Comparison of ENCODE assay signal across 9 cellular contexts in the genomic region with DNA sequence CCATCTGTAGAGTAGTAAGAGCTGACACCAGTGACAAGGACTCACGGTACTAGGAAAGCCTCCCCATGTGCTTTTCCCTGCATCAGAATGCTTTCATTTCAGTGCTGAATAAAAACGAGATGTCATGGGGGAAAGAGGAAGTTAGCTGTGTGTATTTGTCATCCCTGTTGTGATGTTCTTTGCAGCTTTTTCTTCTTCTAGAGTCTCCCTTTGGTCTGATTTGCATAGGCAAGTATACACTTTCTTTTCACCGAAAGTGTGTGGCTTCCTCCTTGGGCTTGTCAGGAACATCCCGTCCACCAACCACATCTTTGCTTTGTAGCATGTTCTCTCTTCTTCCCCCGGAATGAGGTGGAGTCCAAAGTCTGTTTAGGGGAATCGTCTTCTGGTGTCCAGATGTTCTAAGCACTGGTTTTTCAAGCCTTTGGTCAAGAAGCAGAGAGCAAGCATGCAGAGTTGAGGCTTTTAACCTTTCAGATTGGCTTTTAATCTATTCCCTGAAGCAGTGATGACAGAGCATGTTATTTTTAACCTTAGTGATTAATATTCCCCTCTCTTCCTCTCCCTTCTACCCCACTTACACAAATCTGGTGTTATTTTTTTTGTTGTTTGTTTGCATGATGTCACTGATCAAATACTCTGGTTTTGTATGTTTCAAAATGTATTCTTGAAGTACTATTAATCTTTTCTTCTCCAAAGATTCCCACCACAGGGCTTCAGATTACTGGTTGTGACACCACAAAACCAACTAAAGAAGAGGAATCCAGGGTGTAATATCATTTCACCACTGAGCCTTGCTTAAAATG.
DNase-seq lines count a peak whose midpoint lies in the region; ATAC-seq and TF ChIP-seq lines count a peak whose summit lies in the region.
"Had no signal": no experiment of that assay in that cellular context is flagged by ENCODE, and none has a peak within 500 bp of the region (broad histone marks: within the 10 kb centered on the region; RNA-seq: fewer than 3 reads in every experiment).

No MANE protein-coding gene starts in this region.

- no peaks in the 10 kb centered on the region for H3K9me3 Mint-ChIP-seq in CD4-positive, alpha-beta T cell
- no peaks in the 10 kb centered on the region for H3K9me3 Mint-ChIP-seq in activated CD4-positive, alpha-beta memory T cell treated with anti-CD3 and anti-CD28 coated beads for 36 hours

- H3K27me3 ChIP-seq in CD4-positive, alpha-beta T cell (ENCODE audit: control insufficient read depth, insufficient read depth, low read length): peaks cover 5% of the 10 kb centered on the region
- H3K27me3 ChIP-seq in right cardiac atrium (ENCODE audit: control insufficient read depth, insufficient read depth) (no peaks in the 10 kb centered on the region), suprapubic skin (no peaks in the 10 kb centered on the region)

- intact Hi-C loops in CD4-positive, alpha-beta T cell (cut with DNase I, micrococcal nuclease): no loop called here
- intact Hi-C loops in activated CD4-positive, alpha-beta memory T cell treated with anti-CD3 and anti-CD28 coated beads for 36 hours (cut with micrococcal nuclease): loop anchor here (1.0 to 5.0 kb wide), 6 partner anchors 22 to 288 kb away; partner anchors contain the start of gene CNIH1
- intact Hi-C loops in right cardiac atrium (cut with DNase I): no loop called here

- H3K4me3 ChIP-seq in right cardiac atrium (ENCODE audit: low read length) (peak overlapping the region; percentile 9), suprapubic skin (no peak overlapping the region)

- H3K4me1 Mint-ChIP-seq in CD4-positive, alpha-beta T cell (ENCODE audit: low read depth): peaks cover 14% of the 10 kb centered on the region
- peaks cover 38% of the 10 kb centered on the region for H3K4me1 Mint-ChIP-seq in activated CD4-positive, alpha-beta memory T cell treated with anti-CD3 and anti-CD28 coated beads for 36 hours (ENCODE audit: low read depth)

- TF ChIP-seq CTCF in CD4-positive, alpha-beta T cell (IDR thresholded peaks at IDR 0.05): no peak
- TF ChIP-seq CTCF in suprapubic skin (IDR thresholded peaks at IDR 0.05): no peak

- CTCF ChIA-PET in CD4-positive, alpha-beta T cell (lab: Charles Lee): no interaction called here
- CTCF ChIA-PET in activated CD4-positive, alpha-beta memory T cell treated with anti-CD3 and anti-CD28 coated beads for 36 hours (lab: Charles Lee): interaction anchor here (0.6 to 5.5 kb wide), 8 partner anchors 16 to 173 kb away, joined by 3 to 74 read pairs (median 3); partner anchors contain the start of gene SAMD4A

- TF ChIP-seq EP300 in suprapubic skin (IDR thresholded peaks at IDR 0.05): no peak

- H3K27me3 Mint-ChIP-seq in CD4-positive, alpha-beta T cell: peaks cover 29% of the 10 kb centered on the region
- H3K27me3 Mint-ChIP-seq in activated CD4-positive, alpha-beta memory T cell treated with anti-CD3 and anti-CD28 coated beads for 36 hours: peaks cover 12% of the 10 kb centered on the region

- DNase-seq in CD4-positive, alpha-beta T cell: no peak
- DNase-seq in activated CD4-positive, alpha-beta memory T cell treated with anti-CD3 and anti-CD28 coated beads for 36 hours: peak; percentile 63
- DNase-seq in right cardiac atrium (no peak), suprapubic skin (ENCODE audit: low spot score in 2 of 2) (no peak), NCI-H446 (lab: John Stamatoyannopoulos, UW) (no peak)
- DNase-seq in NK-92 treated with Interleukin-12 subunit alpha and Interleukin-12 subunit beta, amount 100 ng/mL, for 24 hours (lab: John Stamatoyannopoulos, UW): no peak

- peak in 1 of 2 donors; percentile 33 for TF ChIP-seq POLR2A in suprapubic skin (IDR thresholded peaks at IDR 0.05)

- no peak overlapping the region for H3K27ac ChIP-seq in CD4-positive, alpha-beta T cell (ENCODE audit: low read depth, low read length)
- H3K27ac ChIP-seq in right cardiac atrium (ENCODE audit: low read length) (peak overlapping the region; percentile 80), suprapubic skin (peak overlapping the region; percentile 77)
- H3K27ac ChIP-seq: KMS-11 had no signal

- WGBS in right cardiac atrium: 31% methylated on average over 6 of the region's 6 CpGs
- 44% methylated on average over 6 of the region's 6 CpGs for WGBS in suprapubic skin

- peak; percentile 32 for ATAC-seq in CD4-positive, alpha-beta T cell (ENCODE audit: poor library complexity)
- ATAC-seq in GM19395 (IDR thresholded peaks at IDR 0.05; ENCODE audit: unreplicated experiment): peak; percentile 97
- peak; percentile 98 for ATAC-seq in HG03378 (IDR thresholded peaks at IDR 0.05; ENCODE audit: unreplicated experiment)
- ATAC-seq in right cardiac atrium: peak; percentile 58 to 59

- POLR2A ChIA-PET in CD4-positive, alpha-beta T cell (lab: Charles Lee): no interaction called here
- POLR2A ChIA-PET in activated CD4-positive, alpha-beta memory T cell treated with anti-CD3 and anti-CD28 coated beads for 36 hours (lab: Charles Lee): interaction anchor here (0.6 to 2.1 kb wide), 4 partner anchors 12 to 162 kb away, joined by 3 to 17 read pairs (median 3); no protein-coding TSS in a partner anchor

- H3K4me1 ChIP-seq in right cardiac atrium (ENCODE audit: control insufficient read depth, insufficient read depth, low read length) (peaks cover 8% of the 10 kb centered on the region), suprapubic skin (peaks cover 14% of the 10 kb centered on the region)

- H3K4me3 Mint-ChIP-seq in CD4-positive, alpha-beta T cell: peak overlapping the region; percentile 54
- H3K4me3 Mint-ChIP-seq in activated CD4-positive, alpha-beta memory T cell treated with anti-CD3 and anti-CD28 coated beads for 36 hours: peak overlapping the region; percentile 38

- no peaks in the 10 kb centered on the region for H3K9me3 ChIP-seq in CD4-positive, alpha-beta T cell (ENCODE audit: control insufficient read depth, low read length)
- H3K9me3 ChIP-seq in right cardiac atrium (ENCODE audit: control insufficient read depth, low read length) (no peaks in the 10 kb centered on the region), suprapubic skin (no peaks in the 10 kb centered on the region)

- H3K36me3 Mint-ChIP-seq in CD4-positive, alpha-beta T cell (ENCODE audit: low read depth): no peaks in the 10 kb centered on the region
- no peaks in the 10 kb centered on the region for H3K36me3 Mint-ChIP-seq in activated CD4-positive, alpha-beta memory T cell treated with anti-CD3 and anti-CD28 coated beads for 36 hours

- H3K36me3 ChIP-seq in suprapubic skin: no peaks in the 10 kb centered on the region

- no peak overlapping the region for H3K27ac Mint-ChIP-seq in CD4-positive, alpha-beta T cell
- peak overlapping the region; percentile 90 for H3K27ac Mint-ChIP-seq in activated CD4-positive, alpha-beta memory T cell treated with anti-CD3 and anti-CD28 coated beads for 36 hours

Comparison
In these comparisons a context has a peak if more than half of its experiments do, and no peak if none do; other contexts are left out.
1. ATAC-seq: peak in every context shown above with its lines; median percentile 98 in HG03378; 97 in GM19395; 58 in right cardiac atrium; 32 in CD4-positive, alpha-beta T cell.